23 cellular contexts compared by ENCODE assay signal in genomic region chr17:79525793-79526677, GRCh38.
DNase-seq lines count a peak whose midpoint lies in the region; ATAC-seq, FAIRE-seq and TF ChIP-seq lines count a peak whose summit lies in the region.
"Had no signal": no experiment of that assay in that cellular context is flagged by ENCODE, and none has a peak within 500 bp of the region (broad histone marks: within the 10 kb centered on the region; RNA-seq: fewer than 3 reads in every experiment).

No MANE protein-coding gene starts in this region.

- H3K4me1 ChIP-seq in right atrium auricular region: no peaks in the 10 kb centered on the region
- no peaks in the 10 kb centered on the region for H3K4me1 ChIP-seq in IMR-90 (ENCODE audit: control insufficient read depth, insufficient read depth, low read length)
- H3K4me1 ChIP-seq in H1 (replicated peaks in 1 of 4; ENCODE audit: control insufficient read depth in 3 of 4, insufficient read depth in 4 of 4, low read length in 3 of 4): peaks cover 2 to 7% (median 7%) of the 10 kb centered on the region in 4 experiments
- H3K4me1 ChIP-seq: Caco-2 had no signal

- peaks cover 0 to 1% (median 0%) of the 10 kb centered on the region in 6 donors for H3K9me3 Mint-ChIP-seq in immature natural killer cell
- H3K9me3 Mint-ChIP-seq: CD4-positive, alpha-beta T cell; CD8-positive, alpha-beta T cell had no signal

- WGBS in IMR-90 (ENCODE audit: extremely low coverage in 2 of 2, insufficient read length in 1 of 2), 2 experiments: 46% methylated on average over 13 of the region's 22 CpGs; no CpG with 5 or more reads in 1 of the 2 experiments
- WGBS in H1 (ENCODE audit: extremely low coverage in 1 of 2, insufficient coverage in 1 of 2, insufficient read length in 1 of 2, insufficient replicate concordance in 2 of 2, low coverage in 1 of 2, low lambda C conversion rate in 2 of 2, missing lambda C conversion rate in 1 of 2), 2 experiments: 85% methylated on average over 20 of the region's 22 CpGs; no CpG with 5 or more reads in 1 of the 2 experiments

- no peak overlapping the region for H3K4me3 Mint-ChIP-seq in immature natural killer cell
- H3K4me3 Mint-ChIP-seq: B cell; CD4-positive, alpha-beta T cell; CD8-positive, alpha-beta T cell had no signal

- H3K18ac ChIP-seq in IMR-90 (ENCODE audit: low read depth, low read length) (no peak overlapping the region), H1 (ENCODE audit: extremely low read depth, low read length) (no peak overlapping the region)

- no peak for TF ChIP-seq RAD21 in IMR-90 (IDR thresholded peaks at IDR 0.05; ENCODE audit: low read length)
- no peak for TF ChIP-seq RAD21 in H1 (IDR thresholded peaks at IDR 0.05 in 1 of 2, conservative IDR thresholded peaks at IDR 0.05 in 1 of 2; ENCODE audit: low read depth in 2 of 2, low read length in 2 of 2)

- no peak overlapping the region for H2BK5ac ChIP-seq in IMR-90 (ENCODE audit: low read depth, low read length, poor library complexity, severe bottlenecking)
- no peak overlapping the region for H2BK5ac ChIP-seq in H1 (ENCODE audit: low read depth, low read length)

- H2BK20ac ChIP-seq in IMR-90 (ENCODE audit: low read depth, low read length) (no peak overlapping the region), H1 (ENCODE audit: low read length) (no peak overlapping the region)

- H4K8ac ChIP-seq in IMR-90 (ENCODE audit: low read depth in 2 of 2, low read length in 2 of 2) (no peak overlapping the region), H1 (ENCODE audit: extremely low read depth, insufficient read depth, low read length) (no peak overlapping the region)

- H4K91ac ChIP-seq in IMR-90 (ENCODE audit: insufficient read depth, low read depth, low read length) (no peak overlapping the region), H1 (replicated peaks; ENCODE audit: insufficient read length, low read length) (no peak overlapping the region)

- H2AFZ ChIP-seq in IMR-90 (replicated peaks; ENCODE audit: low read length, poor library complexity) (peak overlapping the region; percentile 24), H1 (ENCODE audit: low read length) (no peak overlapping the region)

- H3K4me2 ChIP-seq in IMR-90 (ENCODE audit: low read depth, low read length) (no peak overlapping the region), H1 (ENCODE audit: insufficient read depth in 1 of 2, low read depth in 2 of 2, low read length in 2 of 2) (no peak overlapping the region)
- H3K4me2 ChIP-seq: A549; BLaER1 treated with 17β-estradiol and CSF1 and Interleukin-3, amounts not matched to agents 10 nM and 100 nM had no signal

- no peak overlapping the region for H3K27ac Mint-ChIP-seq in immature natural killer cell
- H3K27ac Mint-ChIP-seq: B cell; CD4-positive, alpha-beta T cell; CD8-positive, alpha-beta T cell had no signal

- peaks cover 0 to 2% of the 10 kb centered on the region in 2 experiments; a peak in 1 of 4 replicates for H3K79me2 ChIP-seq in H1 (ENCODE audit: control insufficient read depth in 1 of 2, insufficient read depth in 2 of 2, low read length in 2 of 2)

- POLR2A ChIA-PET in IMR-90 (lab: Charles Lee; ENCODE audit: unreplicated experiment): no interaction called here
- POLR2A ChIA-PET in H1 (lab: Charles Lee; ENCODE audit: partially characterized antibody): no interaction called here

- ATAC-seq in Right ventricle myocardium inferior (no peak), IMR-90 (ENCODE audit: low read depth) (no peak)
- ATAC-seq: A549; CD8-positive, alpha-beta T cell had no signal

- 0 out of 2 replicates have a peak, but pooled peaks cover 2% of the 10 kb centered on the region for H3K9me1 ChIP-seq in IMR-90 (ENCODE audit: insufficient read depth, low read length)

- no TSS peak for BruUV-seq in IMR-90 (replicated peaks; lab: Mats Ljungman, UMichigan)

- H4K20me1 ChIP-seq in IMR-90 (ENCODE audit: insufficient read depth, low read length): no peaks in the 10 kb centered on the region
- H4K20me1 ChIP-seq in H1 (replicated peaks in 1 of 2; ENCODE audit: control insufficient read depth in 1 of 2, insufficient read depth in 2 of 2, low read length in 2 of 2): peaks cover 0 to 6% of the 10 kb centered on the region in 2 experiments

- no peak overlapping the region for H3K14ac ChIP-seq in IMR-90 (replicated peaks; ENCODE audit: low read depth, low read length)
- no peak overlapping the region for H3K14ac ChIP-seq in H1 (ENCODE audit: insufficient read length)

- H2BK12ac ChIP-seq in H1 (ENCODE audit: low read depth, low read length): 0 out of 2 replicates have a peak overlapping the region, but pooled peaks have one; percentile 39

- H2AK9ac ChIP-seq in IMR-90 (replicated peaks; ENCODE audit: low read depth, low read length, poor library complexity): peak overlapping the region; percentile 37

- H2BK120ac ChIP-seq in IMR-90 (ENCODE audit: low read depth, low read length) (no peak overlapping the region), H1 (replicated peaks; ENCODE audit: low read depth, low read length) (no peak overlapping the region)

- peak; percentile 43 for DNase-seq in Right ventricle myocardium inferior (ENCODE audit: missing footprints)
- DNase-seq in right atrium auricular region (ENCODE audit: low spot score): no peak
- DNase-seq in IMR-90: no peak
- DNase-seq in H1 (ENCODE audit: low read depth in 1 of 2, low spot score in 2 of 2): no peak
- no peak for DNase-seq in urothelium cell line (ENCODE audit: low spot score)
- DNase-seq in immature natural killer cell: no peak
- DNase-seq in activated effector memory CD4-positive, alpha-beta T cell treated with Interleukin-2 at 50 U/mL for 16 hours: no peak
- DNase-seq: AML-193; Caco-2; Calu3; CD4-positive, alpha-beta T cell; CD8-positive, alpha-beta T cell; DMS79 treated with DMSO at 0.1 percent for 48 hours; GF-D8 had no signal

- intact Hi-C loops in Right ventricle myocardium inferior (cut with DNase I): no loop called here
- intact Hi-C loops in IMR-90 (cut with micrococcal nuclease): no loop called here

- H2AK5ac ChIP-seq in IMR-90 (ENCODE audit: low read depth, low read length): no peak overlapping the region
- H2AK5ac ChIP-seq in H1 (ENCODE audit: low read depth, low read length): no peak overlapping the region

- H3K9ac ChIP-seq in IMR-90 (ENCODE audit: low read depth, low read length): no peak overlapping the region
- H3K9ac ChIP-seq in H1 (replicated peaks in 1 of 4; ENCODE audit: extremely low read depth in 1 of 4, low read depth in 3 of 4, low read length in 3 of 4): no peak overlapping the region
- H3K9ac ChIP-seq: BLaER1 treated with 17β-estradiol and CSF1 and Interleukin-3, amounts not matched to agents 10 nM and 100 nM had no signal

- no peak for TF ChIP-seq CTCF in right atrium auricular region (IDR thresholded peaks at IDR 0.05)
- TF ChIP-seq CTCF in IMR-90 (conservative IDR thresholded peaks at IDR 0.05; ENCODE audit: low read depth, low read length): no peak
- no peak for TF ChIP-seq CTCF in H1 (IDR thresholded peaks at IDR 0.05; ENCODE audit: control extremely low read depth in 1 of 3, insufficient read depth in 1 of 3, low read depth in 1 of 3, low read length in 3 of 3)

- CTCF ChIA-PET in IMR-90 (lab: Yijun Ruan, JAX): interaction anchor here (0.6 kb wide), 1 partner anchor 517 kb away, joined by 3 read pairs; the partner anchor contains the start of gene CANT1
- CTCF ChIA-PET in H1 (lab: Charles Lee; ENCODE audit: partially characterized antibody): interaction anchor here (1.0 kb wide), 3 partner anchors 36 to 128 kb away, joined by 3 read pairs; no protein-coding TSS in a partner anchor

- H3K27me3 ChIP-seq in right atrium auricular region (no peaks in the 10 kb centered on the region), IMR-90 (ENCODE audit: control insufficient read depth, insufficient read depth, low read length) (peaks cover 11% of the 10 kb centered on the region), H1 (replicated peaks in 1 of 4; ENCODE audit: control insufficient read depth in 3 of 4, extremely low read depth in 1 of 4, insufficient read depth in 3 of 4, low read length in 3 of 4) (peaks cover 0 to 4% (median 0%) of the 10 kb centered on the region in 4 experiments; a peak in 1 of 7 replicates)

- H4K5ac ChIP-seq in IMR-90 (ENCODE audit: low read depth, low read length) (no peak overlapping the region), H1 (ENCODE audit: insufficient read length, low read depth, low read length) (no peak overlapping the region)

- no peak overlapping the region for H2BK15ac ChIP-seq in IMR-90 (ENCODE audit: low read depth, low read length)
- peak overlapping the region; percentile 81 for H2BK15ac ChIP-seq in H1 (ENCODE audit: low read length)

- dilution Hi-C loops in IMR-90 (cut with HindIII; ENCODE audit: low sequenced_read_pairs, unreplicated experiment): no loop called here

- TF ChIP-seq POLR2A in IMR-90 (IDR thresholded peaks at IDR 0.05; ENCODE audit: low read depth, low read length) (no peak), H1 (IDR thresholded peaks at IDR 0.05; ENCODE audit: control extremely low read depth in 1 of 2, low read depth in 2 of 2, low read length in 2 of 2) (no peak)

- H3K56ac ChIP-seq in IMR-90 (ENCODE audit: extremely low read depth, insufficient read depth, low read length) (no peak overlapping the region), H1 (replicated peaks; ENCODE audit: insufficient read length, low read depth, low read length) (no peak overlapping the region)

- H3K36me3 Mint-ChIP-seq in immature natural killer cell: peaks cover 0 to 4% (median 0%) of the 10 kb centered on the region in 3 donors
- H3K36me3 Mint-ChIP-seq: CD8-positive, alpha-beta T cell had no signal

- H3K23me2 ChIP-seq in H1 (ENCODE audit: low read depth, low read length): peaks cover 4% of the 10 kb centered on the region; the same call in 1 of the 2 replicates

- in situ Hi-C loops in IMR-90 (cut with MboI; ENCODE audit: low sequenced_read_pairs): no loop called here

- H3K36me3 ChIP-seq in right atrium auricular region (no peaks in the 10 kb centered on the region), IMR-90 (ENCODE audit: control insufficient read depth, insufficient read depth, low read length) (no peaks in the 10 kb centered on the region), H1 (ENCODE audit: control insufficient read depth in 2 of 4, insufficient read depth in 4 of 4, low read length in 3 of 4) (no peaks in the 10 kb centered on the region; a peak in 3 of 8 replicates)
- H3K36me3 ChIP-seq: BLaER1 treated with 17β-estradiol and CSF1 and Interleukin-3, amounts not matched to agents 10 nM and 100 nM had no signal

- H3K9me3 ChIP-seq in right atrium auricular region (no peaks in the 10 kb centered on the region), IMR-90 (ENCODE audit: control insufficient read depth, insufficient read depth, low read length) (no peaks in the 10 kb centered on the region), H1 (ENCODE audit: insufficient read depth in 2 of 2, low read depth in 1 of 2, low read length in 1 of 2) (no peaks in the 10 kb centered on the region)
- H3K9me3 ChIP-seq: A549, Caco-2 had no signal

- no peak overlapping the region for H3K4me3 ChIP-seq in right atrium auricular region
- no peak overlapping the region for H3K4me3 ChIP-seq in IMR-90 (ENCODE audit: insufficient read depth, low read depth, low read length)
- H3K4me3 ChIP-seq in H1 (ENCODE audit: extremely low read depth in 1 of 4, insufficient read depth in 2 of 4, low read depth in 3 of 4, low read length in 4 of 4): no peak overlapping the region
- H3K4me3 ChIP-seq: A549; BLaER1 treated with 17β-estradiol and CSF1 and Interleukin-3, amounts not matched to agents 10 nM and 100 nM had no signal

- H3K27ac ChIP-seq in right atrium auricular region (no peak overlapping the region), IMR-90 (ENCODE audit: insufficient read depth, low read length) (no peak overlapping the region), H1 (ENCODE audit: low read depth, low read length) (no peak overlapping the region)
- H3K27ac ChIP-seq: 22Rv1; BLaER1 treated with 17β-estradiol and CSF1 and Interleukin-3, amounts not matched to agents 10 nM and 100 nM; C4-2B had no signal

- TF ChIP-seq EP300 in H1 (IDR thresholded peaks at IDR 0.05; ENCODE audit: borderline replicate concordance in 1 of 2, low read depth in 2 of 2, low read length in 2 of 2): no peak

- FAIRE-seq in H1 (lab: Jason Lieb, UNC) (no peak), urothelium cell line (lab: Jason Lieb, UNC) (peak; percentile 56)
- FAIRE-seq: D721Med, G401.6, GM12891, GM19239 had no signal

- no peaks in the 10 kb centered on the region for H3K4me1 Mint-ChIP-seq in immature natural killer cell
- H3K4me1 Mint-ChIP-seq: B cell had no signal

- H3K23ac ChIP-seq in IMR-90 (ENCODE audit: low read depth, low read length): no peak overlapping the region
- H3K23ac ChIP-seq in H1 (ENCODE audit: insufficient read length): no peak overlapping the region

- H3K27me3 Mint-ChIP-seq in immature natural killer cell (ENCODE audit: low read depth in 3 of 3): peaks cover 0 to 14% (median 4%) of the 10 kb centered on the region in 3 donors

- H3K79me1 ChIP-seq in IMR-90 (ENCODE audit: low read depth in 1 of 2, low read length in 2 of 2): no peaks in the 10 kb centered on the region
- H3K79me1 ChIP-seq in H1 (ENCODE audit: low read depth, low read length): no peaks in the 10 kb centered on the region

- H3K4ac ChIP-seq in IMR-90 (ENCODE audit: low read depth, low read length) (no peak overlapping the region), H1 (replicated peaks; ENCODE audit: insufficient read length, low read depth, low read length) (no peak overlapping the region)
